26 cellular contexts compared by ENCODE assay signal in the genomic region with DNA sequence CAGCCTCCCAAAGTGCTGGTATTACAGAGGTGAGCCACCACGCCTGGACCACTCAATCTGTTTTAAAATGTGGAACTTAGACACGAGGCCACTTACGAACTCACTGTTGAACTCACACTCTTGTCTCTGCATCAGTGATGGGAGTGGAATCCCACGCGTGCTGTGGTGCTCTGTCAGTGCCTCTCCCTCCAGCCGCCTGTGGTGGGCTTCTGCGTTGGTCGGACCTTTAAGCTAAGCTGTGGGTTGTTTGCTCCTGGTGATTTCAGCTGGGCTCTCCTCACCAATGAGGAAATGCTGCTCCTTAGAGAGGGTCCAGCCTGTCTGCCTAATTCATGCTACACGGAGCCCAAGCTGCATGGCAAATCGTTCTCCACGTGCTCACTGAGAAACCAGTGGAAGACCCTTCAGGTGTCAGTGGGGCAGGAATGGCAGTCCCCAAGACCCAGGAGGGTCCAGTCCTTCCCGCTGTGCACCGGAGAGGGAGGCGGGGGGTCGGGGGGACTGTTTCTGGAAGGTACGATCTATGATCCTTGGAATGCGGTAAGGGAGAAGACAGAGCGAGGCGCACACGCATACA.
"Had no signal": no experiment of that assay in that cellular context is flagged by ENCODE, and none has a peak within 500 bp of the region (broad histone marks: within the 10 kb centered on the region; RNA-seq: fewer than 3 reads in every experiment).

No MANE protein-coding gene starts in this region.

- FAIRE-seq: colon, frontal cortex had no signal

- H3K4me1 ChIP-seq: ascending aorta, testis, vagina had no signal

- H3K27ac ChIP-seq: ascending aorta, brain microvascular endothelial cell, esophagus muscularis mucosa, hepatocyte, testis, vagina had no signal

- H3K27me3 ChIP-seq: ascending aorta, brain microvascular endothelial cell, esophagus muscularis mucosa, hepatocyte, testis, vagina had no signal

- ATAC-seq: activated T-cell treated with anti-CD3 and anti-CD28 coated beads, Interleukin-2, amount 50 U/mL, for 4 hours; effector memory CD8-positive, alpha-beta T cell had no signal

- H3K27ac Mint-ChIP-seq: activated naive CD4-positive, alpha-beta T cell treated with anti-CD3 and anti-CD28 coated beads, Interleukin-2, amount 10 ng/mL, durations not matched to agents 7 days and 5 days; activated T-helper 2 cell treated with anti-CD3 and anti-CD28 coated beads, Interferon-gamma antibody, Interleukin-2, Interleukin-4, amounts not matched to agents 10 μg/mL and 5 μg/mL and 100 μg/mL, durations not matched to agents 14 hours and 24 hours and 36 hours; effector memory CD8-positive, alpha-beta T cell; immature natural killer cell; nephron had no signal

- H3K9me3 Mint-ChIP-seq: activated T-cell treated with anti-CD3 and anti-CD28 coated beads, Interleukin-2, amount 50 U/mL, for 4 hours; effector memory CD8-positive, alpha-beta T cell; immature natural killer cell; nephron had no signal

- H3K4me3 ChIP-seq: ascending aorta, esophagus muscularis mucosa, hepatocyte, left ventricle myocardium inferior, testis, vagina had no signal

- H3K4me2 ChIP-seq: hepatocyte had no signal

- H2AFZ ChIP-seq: hepatocyte had no signal

- H3K27me3 Mint-ChIP-seq: activated naive CD4-positive, alpha-beta T cell treated with anti-CD3 and anti-CD28 coated beads, Interleukin-2, amount 10 ng/mL, durations not matched to agents 7 days and 5 days; effector memory CD8-positive, alpha-beta T cell had no signal

- H3K9me3 ChIP-seq: ascending aorta, esophagus muscularis mucosa, left ventricle myocardium inferior, testis, vagina had no signal

- DNase-seq: activated CD4-positive, alpha-beta T cell treated with anti-CD3 and anti-CD28 coated beads for 4 hours; activated CD4-positive, alpha-beta T cell treated with anti-CD3 and anti-CD28 coated beads, Interleukin-2, amount 50 U/mL, for 48 hours; activated CD4-positive, CD25-positive, alpha-beta regulatory T cell; activated CD8-positive, alpha-beta memory T cell treated with anti-CD3 and anti-CD28 coated beads, Interleukin-2, amount 50 U/mL, for 48 hours; activated naive CD4-positive, alpha-beta T cell treated with anti-CD3 and anti-CD28 coated beads, Interleukin-2, amount 10 ng/mL, durations not matched to agents 7 days and 5 days; activated T-cell treated with anti-CD3 and anti-CD28 coated beads, Interleukin-2, amount 50 U/mL, for 4 hours; brain microvascular endothelial cell; central memory CD4-positive, alpha-beta T cell; effector memory CD8-positive, alpha-beta T cell; glutamatergic neuron; immature natural killer cell; kidney glomerular epithelial cell; left ventricle myocardium inferior; stimulated activated CD4-positive, alpha-beta T cell treated with anti-CD3 and anti-CD28 coated beads, Interleukin-4, amount 100 ng/mL, for 1 hour; stimulated activated naive CD4-positive, alpha-beta T cell; T1000; testis; trophoblast cell had no signal

- H3K4me3 Mint-ChIP-seq: activated naive CD4-positive, alpha-beta T cell treated with anti-CD3 and anti-CD28 coated beads, Interleukin-2, amount 10 ng/mL, durations not matched to agents 7 days and 5 days; activated T-cell treated with anti-CD3 and anti-CD28 coated beads, Interleukin-2, amount 50 U/mL, for 4 hours; effector memory CD8-positive, alpha-beta T cell; immature natural killer cell; nephron had no signal

- H3K4me1 Mint-ChIP-seq: activated naive CD4-positive, alpha-beta T cell treated with anti-CD3 and anti-CD28 coated beads, Interleukin-2, amount 10 ng/mL, durations not matched to agents 7 days and 5 days had no signal
